In the genomic region with DNA sequence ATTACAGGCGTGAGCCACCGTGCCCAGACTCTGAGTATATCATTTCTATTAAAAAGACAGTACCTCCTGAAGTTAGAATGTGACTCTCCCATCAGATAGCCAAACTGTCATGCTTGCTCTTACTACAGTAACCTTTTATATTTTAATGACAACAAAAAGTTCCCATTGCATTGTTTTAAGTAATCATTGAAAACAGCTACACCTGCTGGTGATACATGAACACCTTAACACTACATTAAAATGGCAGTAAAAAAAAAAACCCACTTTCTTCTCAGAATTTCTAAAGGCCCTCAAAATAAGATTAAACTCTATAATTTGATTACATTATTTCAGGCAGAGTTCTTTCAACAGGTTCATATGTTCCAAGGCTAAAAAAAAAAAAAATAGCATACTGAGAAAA, we compare ENCODE assay signal across 14 cellular contexts.
DNase-seq lines count a peak whose midpoint lies in the region; ATAC-seq and TF ChIP-seq lines count a peak whose summit lies in the region.
"Had no signal": no experiment of that assay in that cellular context is flagged by ENCODE, and none has a peak within 500 bp of the region (broad histone marks: within the 10 kb centered on the region; RNA-seq: fewer than 3 reads in every experiment).

No MANE protein-coding gene starts in this region.

- no peak overlapping the region for H3K4me3 ChIP-seq in CD8-positive, alpha-beta T cell (ENCODE audit: low read depth, low read length)
- H3K4me3 ChIP-seq in HCT116 (replicated peaks in 1 of 2; ENCODE audit: low read depth in 1 of 2, low read length in 2 of 2) (no peak overlapping the region), brain microvascular endothelial cell (ENCODE audit: low read depth, low read length) (no peak overlapping the region), A673 (ENCODE audit: low read depth, low read length, poor library complexity, severe bottlenecking) (no peak overlapping the region)
- H3K4me3 ChIP-seq: suprapubic skin had no signal

- POLR2A ChIA-PET in CD8-positive, alpha-beta T cell (lab: Charles Lee) = interaction anchor here (0.6 to 0.7 kb wide), 3 partner anchors 11 to 81 kb away, joined by 3 read pairs; no protein-coding TSS in a partner anchor
- POLR2A ChIA-PET in HCT116 (lab: Charles Lee) (no interaction called here), A673 (lab: Charles Lee; ENCODE audit: low non-redundant PET) (no interaction called here)

- no peak overlapping the region for H3K9ac ChIP-seq in HCT116 (ENCODE audit: low read length)

- BruUV-seq in HCT116 (replicated peaks; lab: Mats Ljungman, UMichigan) (no TSS peak), A673 (replicated peaks; lab: Mats Ljungman, UMichigan) (no TSS peak)

- CTCF ChIA-PET in CD8-positive, alpha-beta T cell (lab: Charles Lee) = interaction anchor here (0.8 to 4.5 kb wide), 3 partner anchors 14 to 86 kb away, joined by 3 to 19 read pairs (median 3); no protein-coding TSS in a partner anchor
- CTCF ChIA-PET in HCT116 (lab: Charles Lee) (interaction anchor here (1.0 to 1.3 kb wide), 2 partner anchors 30 to 85 kb away, joined by 3 to 4 read pairs; no protein-coding TSS in a partner anchor), A673 (lab: Charles Lee) (interaction anchor here (0.7 kb wide), 1 partner anchor 151 kb away, joined by 3 read pairs; no protein-coding TSS in a partner anchor)

- no peak for ATAC-seq in CD8-positive, alpha-beta T cell
- ATAC-seq in HCT116 (peak; percentile 46; the same call in 1 of the 2 replicates), GM21390 (IDR thresholded peaks at IDR 0.05; ENCODE audit: unreplicated experiment) (no peak)
- ATAC-seq: activated T-helper 17 cell treated with anti-CD3 and anti-CD28 coated beads, Interleukin-2, amount 50 U/mL, for 72 hours had no signal

- H3K4me1 ChIP-seq in CD8-positive, alpha-beta T cell (ENCODE audit: insufficient read depth, low read length) = no peaks in the 10 kb centered on the region
- H3K4me1 ChIP-seq in HCT116 (ENCODE audit: control insufficient read depth in 1 of 2, insufficient read depth in 2 of 2, low read length in 2 of 2) = no peaks in the 10 kb centered on the region
- H3K4me1 ChIP-seq in A673 (ENCODE audit: insufficient read depth, low read length, poor library complexity, severe bottlenecking) = no peaks in the 10 kb centered on the region
- H3K4me1 ChIP-seq: suprapubic skin had no signal

- RAD21 ChIA-PET in HCT116 (lab: Charles Lee; ENCODE audit: low non-redundant PET in 1 of 2, low total read pairs in 2 of 2, uncharacterized antibody in 2 of 2, unreplicated experiment in 2 of 2) = no interaction called here

- no peaks in the 10 kb centered on the region for H3K9me3 Mint-ChIP-seq in CD8-positive, alpha-beta T cell
- no peaks in the 10 kb centered on the region for H3K9me3 Mint-ChIP-seq in neural crest cell
- H3K9me3 Mint-ChIP-seq: activated CD4-positive, alpha-beta T cell treated with anti-CD3 and anti-CD28 coated beads, Interleukin-2, amount 10 ng/mL, durations not matched to agents 7 days and 5 days; activated T-helper 17 cell treated with anti-CD3 and anti-CD28 coated beads, Interleukin-2, amount 50 U/mL, for 72 hours; immature natural killer cell; T-cell had no signal

- DNase-seq in CD8-positive, alpha-beta T cell = no peak
- DNase-seq in HCT116 (ENCODE audit: low read depth, low spot score) = no peak
- DNase-seq in brain microvascular endothelial cell = no peak
- no peak for DNase-seq in neural crest cell (ENCODE audit: low read depth, low spot score)
- DNase-seq in A673 (ENCODE audit: low spot score) = no peak
- no peak for DNase-seq in 8988T
- DNase-seq: activated CD4-positive, alpha-beta T cell treated with anti-CD3 and anti-CD28 coated beads, Interleukin-2, amount 10 ng/mL, durations not matched to agents 7 days and 5 days; KBM-7; NCI-H2081 treated with DMSO at 0.1 percent for 48 hours; T-cell had no signal

- no peaks in the 10 kb centered on the region for H3K27me3 Mint-ChIP-seq in CD8-positive, alpha-beta T cell (ENCODE audit: low read depth)
- no peaks in the 10 kb centered on the region for H3K27me3 Mint-ChIP-seq in neural crest cell (ENCODE audit: low read depth)
- H3K27me3 Mint-ChIP-seq: activated CD4-positive, alpha-beta T cell treated with anti-CD3 and anti-CD28 coated beads, Interleukin-2, amount 10 ng/mL, durations not matched to agents 7 days and 5 days; activated T-helper 17 cell treated with anti-CD3 and anti-CD28 coated beads, Interleukin-2, amount 50 U/mL, for 72 hours; T-cell had no signal

- peak; percentile 22; the same call in 1 of the 2 replicates for TF ChIP-seq RAD21 in HCT116 (IDR thresholded peaks at IDR 0.05; ENCODE audit: low read depth)

- H3K9me2 ChIP-seq in HCT116 (ENCODE audit: insufficient read depth) = no peaks in the 10 kb centered on the region

- no peak for TF ChIP-seq POLR2A in HCT116 (IDR thresholded peaks at IDR 0.05; ENCODE audit: borderline replicate concordance, extremely low read depth, insufficient read depth, insufficient read length)

- H3K79me2 ChIP-seq in HCT116 (ENCODE audit: insufficient read depth, low read length) = peaks cover 2% of the 10 kb centered on the region; the same call in 1 of the 2 replicates

- H3K4me3 Mint-ChIP-seq in CD8-positive, alpha-beta T cell = no peak overlapping the region
- no peak overlapping the region for H3K4me3 Mint-ChIP-seq in neural crest cell
- H3K4me3 Mint-ChIP-seq: activated CD4-positive, alpha-beta T cell treated with anti-CD3 and anti-CD28 coated beads, Interleukin-2, amount 10 ng/mL, durations not matched to agents 7 days and 5 days; activated T-helper 17 cell treated with anti-CD3 and anti-CD28 coated beads, Interleukin-2, amount 50 U/mL, for 72 hours; immature natural killer cell; T-cell had no signal

- TF ChIP-seq CTCF in CD8-positive, alpha-beta T cell (IDR thresholded peaks at IDR 0.05) = peak; percentile 19
- peak; percentile 10 to 47 (median 21); a peak in 2 of 6 replicates for TF ChIP-seq CTCF in HCT116 (IDR thresholded peaks at IDR 0.05 in 2 of 3, conservative IDR thresholded peaks at IDR 0.05 in 1 of 3; ENCODE audit: borderline replicate concordance in 1 of 3, insufficient read depth in 1 of 3, low read depth in 2 of 3, low read length in 2 of 3)
- TF ChIP-seq CTCF in brain microvascular endothelial cell (IDR thresholded peaks at IDR 0.05; ENCODE audit: low read depth, low read length, missing control alignments) = peak; percentile 12
- peak; percentile 37 for TF ChIP-seq CTCF in neural crest cell (conservative IDR thresholded peaks at IDR 0.05)
- TF ChIP-seq CTCF in A673 (conservative IDR thresholded peaks at IDR 0.05; ENCODE audit: low read depth, low read length) = no peak; the same call in 1 of the 2 replicates

- H3K27ac ChIP-seq in CD8-positive, alpha-beta T cell (ENCODE audit: low read depth, low read length) = no peak overlapping the region
- H3K27ac ChIP-seq in HCT116 (ENCODE audit: low read depth, low read length) (no peak overlapping the region), brain microvascular endothelial cell (no peak overlapping the region), A673 (ENCODE audit: low read depth, low read length, poor library complexity, severe bottlenecking) (no peak overlapping the region)
- H3K27ac ChIP-seq: suprapubic skin had no signal

- H3K9me3 ChIP-seq in CD8-positive, alpha-beta T cell (ENCODE audit: low read length) = no peaks in the 10 kb centered on the region
- H3K9me3 ChIP-seq in HCT116 (ENCODE audit: control insufficient read depth in 1 of 2, insufficient read depth in 1 of 2, low read depth in 1 of 2, low read length in 2 of 2) = no peaks in the 10 kb centered on the region
- H3K9me3 ChIP-seq in A673 (ENCODE audit: low read depth, low read length, poor library complexity, severe bottlenecking) = no peaks in the 10 kb centered on the region
- H3K9me3 ChIP-seq: suprapubic skin had no signal

- peaks cover 26% of the 10 kb centered on the region for H3K36me3 ChIP-seq in CD8-positive, alpha-beta T cell (ENCODE audit: insufficient read depth, low read length)
- H3K36me3 ChIP-seq in HCT116 (ENCODE audit: control insufficient read depth in 1 of 2, insufficient read depth in 2 of 2, low read length in 2 of 2) = peaks cover 11 to 29% of the 10 kb centered on the region in 2 experiments
- peaks cover 60% of the 10 kb centered on the region for H3K36me3 ChIP-seq in brain microvascular endothelial cell (replicated peaks)
- H3K36me3 ChIP-seq in A673 (ENCODE audit: insufficient read depth, low read length, poor library complexity, severe bottlenecking) = peaks cover 62% of the 10 kb centered on the region

- no peak overlapping the region for H3K27ac Mint-ChIP-seq in CD8-positive, alpha-beta T cell
- no peak overlapping the region for H3K27ac Mint-ChIP-seq in neural crest cell (ENCODE audit: unreplicated experiment)
- H3K27ac Mint-ChIP-seq: activated T-helper 17 cell treated with anti-CD3 and anti-CD28 coated beads, Interleukin-2, amount 50 U/mL, for 72 hours; immature natural killer cell; T-cell had no signal

- in situ Hi-C loops in brain microvascular endothelial cell (cut with HindIII; ENCODE audit: low pct_ligation_motif_present, low sequenced_read_pairs) = no loop called here

- H4K20me1 ChIP-seq in HCT116 (ENCODE audit: insufficient read depth) = no peaks in the 10 kb centered on the region; the same call in 1 of the 2 replicates

- no peak overlapping the region for H3K4me2 ChIP-seq in HCT116 (ENCODE audit: low read length)

- intact Hi-C loops in CD8-positive, alpha-beta T cell (cut with DNase I, micrococcal nuclease) = loop anchor here in 1 of 2 experiments (1.0 kb wide), 1 partner anchor 85 kb away; no protein-coding TSS in a partner anchor
- intact Hi-C loops in HCT116 (cut with micrococcal nuclease) = loop anchor here (10.0 kb wide), 1 partner anchor 192 kb away; no protein-coding TSS in a partner anchor
- intact Hi-C loops in A673 (cut with micrococcal nuclease; ENCODE audit: unreplicated experiment) = no loop called here

- no peaks in the 10 kb centered on the region for H3K27me3 ChIP-seq in CD8-positive, alpha-beta T cell (ENCODE audit: insufficient read depth, low read length)
- no peaks in the 10 kb centered on the region for H3K27me3 ChIP-seq in HCT116 (ENCODE audit: insufficient read depth, low read length)
- no peaks in the 10 kb centered on the region for H3K27me3 ChIP-seq in brain microvascular endothelial cell (replicated peaks)
- H3K27me3 ChIP-seq in A673 (replicated peaks; ENCODE audit: insufficient read depth, low read depth, low read length, poor library complexity) = no peaks in the 10 kb centered on the region
- H3K27me3 ChIP-seq: suprapubic skin had no signal

- H2AFZ ChIP-seq in HCT116 (ENCODE audit: low read depth, low read length, poor library complexity, severe bottlenecking) = no peak overlapping the region

- H3K4me1 Mint-ChIP-seq in CD8-positive, alpha-beta T cell (ENCODE audit: low read depth) = no peaks in the 10 kb centered on the region
- no peaks in the 10 kb centered on the region for H3K4me1 Mint-ChIP-seq in neural crest cell
- H3K4me1 Mint-ChIP-seq: activated T-helper 17 cell treated with anti-CD3 and anti-CD28 coated beads, Interleukin-2, amount 50 U/mL, for 72 hours; immature natural killer cell; T-cell had no signal

- H3K36me3 Mint-ChIP-seq in CD8-positive, alpha-beta T cell = peaks cover 60% of the 10 kb centered on the region
- H3K36me3 Mint-ChIP-seq in neural crest cell (ENCODE audit: low read depth) = peaks cover 7% of the 10 kb centered on the region

TF ChIP-seq in HCT116, 20 proteins besides CTCF, POLR2A, EP300 and RAD21 (continues in another document):
- TF ChIP-seq EZH2 (IDR thresholded peaks at IDR 0.05) = no peak
- no peak for TF ChIP-seq ELF1 (IDR thresholded peaks at IDR 0.05; ENCODE audit: borderline replicate concordance, low read depth)
- TF ChIP-seq CEBPB (IDR thresholded peaks at IDR 0.05; ENCODE audit: low read depth) = no peak
